ENCODE assay signal across 1 cellular context in the genomic region with DNA sequence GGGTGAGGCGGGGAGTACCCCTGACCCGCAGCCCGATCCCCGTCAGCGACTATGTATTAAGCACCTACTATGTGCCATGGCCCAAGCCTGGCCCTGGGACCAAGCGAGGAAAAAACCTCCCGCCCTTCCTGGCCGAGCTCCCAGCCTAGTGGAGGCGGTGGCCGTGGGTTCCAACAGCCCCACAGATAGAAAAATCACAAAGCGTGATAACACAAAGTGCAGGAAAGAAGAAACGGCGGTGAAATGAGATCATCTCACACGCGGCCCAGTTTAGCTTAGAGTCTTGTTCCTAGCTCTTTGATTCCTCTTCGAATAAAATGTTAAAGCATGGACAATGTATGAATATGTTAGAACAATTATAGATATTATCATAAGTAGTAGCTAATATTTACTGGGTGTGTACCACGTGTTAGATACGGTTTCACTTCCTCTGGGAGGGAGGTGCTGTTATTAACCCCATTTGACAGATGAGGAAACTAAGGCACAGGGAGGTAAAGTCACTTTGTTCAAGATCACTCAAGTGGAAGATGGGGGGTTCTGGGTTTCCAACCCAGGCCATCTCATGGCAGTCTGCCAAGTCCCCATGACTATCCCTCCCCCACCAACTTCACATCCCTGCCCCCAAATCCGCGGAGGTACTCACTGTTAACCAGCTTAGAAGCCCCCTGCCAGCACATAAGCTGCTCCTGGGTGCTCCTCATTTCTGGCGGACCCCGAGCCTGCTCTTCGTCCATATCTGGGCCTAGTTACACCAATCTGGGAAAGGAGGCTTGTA.
A peak's percentile ranks its signal among the peaks of the same experiment; 100 is the strongest.
TF ChIP-seq lines count a peak whose summit lies in the region.

No MANE protein-coding gene starts in this region.

TF ChIP-seq in HEK293, 187 proteins besides CTCF, POLR2A, EP300 and RAD21 (continued from another document):
- TF ChIP-seq ZNF549 (tag by site-specific recombination; IDR thresholded peaks at IDR 0.05) (no peak), ZNF791 (tag by site-specific recombination; IDR thresholded peaks at IDR 0.05) (no peak), ZNF658 (tag by site-specific recombination; IDR thresholded peaks at IDR 0.05) (no peak), MYNN (tag by site-specific recombination; IDR thresholded peaks at IDR 0.05; ENCODE audit: borderline replicate concordance) (no peak), TRIM28 (IDR thresholded peaks at IDR 0.05; ENCODE audit: borderline replicate concordance, low read length) (no peak), ZNF24 (tag by site-specific recombination; IDR thresholded peaks at IDR 0.05) (peak; percentile 78; the same call in 1 of the 2 replicates), ZNF76 (tag by site-specific recombination; IDR thresholded peaks at IDR 0.05; ENCODE audit: borderline replicate concordance, low read depth) (no peak), ZNF701 (tag by site-specific recombination; IDR thresholded peaks at IDR 0.05) (no peak), ZNF292 (tag by site-specific recombination; IDR thresholded peaks at IDR 0.05; ENCODE audit: borderline replicate concordance, low read depth) (no peak), ZNF140 (tag by site-specific recombination; IDR thresholded peaks at IDR 0.05) (no peak), ZNF514 (tag by site-specific recombination; IDR thresholded peaks at IDR 0.05) (no peak), ZFP37 (tag by site-specific recombination; IDR thresholded peaks at IDR 0.05) (0 out of 2 replicates have a peak, but pooled peaks have one; percentile 56), GFI1B (tag by site-specific recombination; IDR thresholded peaks at IDR 0.05) (no peak), ZNF660 (tag by site-specific recombination; IDR thresholded peaks at IDR 0.05) (no peak), ZBTB7A (tag by site-specific recombination; IDR thresholded peaks at IDR 0.05; ENCODE audit: low read depth) (no peak), ZNF544 (tag by site-specific recombination; IDR thresholded peaks at IDR 0.05) (no peak), ZEB2 (tag by site-specific recombination; IDR thresholded peaks at IDR 0.05) (peak; percentile 69), ZNF2 (tag by site-specific recombination; IDR thresholded peaks at IDR 0.05) (0 out of 2 replicates have a peak, but pooled peaks have one; percentile 53), ZNF768 (tag by site-specific recombination; IDR thresholded peaks at IDR 0.05) (no peak), ZNF707 (tag by site-specific recombination; IDR thresholded peaks at IDR 0.05) (no peak), ZNF16 (tag by site-specific recombination; IDR thresholded peaks at IDR 0.05; ENCODE audit: low read depth) (no peak), KLF8 (tag by site-specific recombination; IDR thresholded peaks at IDR 0.05) (no peak; the same call in 1 of the 2 replicates), IKZF3 (tag by site-specific recombination; IDR thresholded peaks at IDR 0.05) (0 out of 2 replicates have a peak, but pooled peaks have one; percentile 4), ZSCAN30 (tag by site-specific recombination; IDR thresholded peaks at IDR 0.05) (peak; percentile 5; the same call in 1 of the 2 replicates), ZBTB20 (tag by site-specific recombination; IDR thresholded peaks at IDR 0.05) (no peak), ZNF274 (IDR thresholded peaks at IDR 0.05; ENCODE audit: low read length) (no peak), ZNF274 (tag by site-specific recombination; IDR thresholded peaks at IDR 0.05; ENCODE audit: borderline replicate concordance) (no peak), ZNF184 (tag by site-specific recombination; IDR thresholded peaks at IDR 0.05) (no peak), ZNF610 (tag by site-specific recombination; IDR thresholded peaks at IDR 0.05; ENCODE audit: borderline replicate concordance) (peak; percentile 43; the same call in 1 of the 2 replicates), ZNF202 (tag by site-specific recombination; IDR thresholded peaks at IDR 0.05; ENCODE audit: borderline replicate concordance) (no peak), ZFP41 (tag by site-specific recombination; IDR thresholded peaks at IDR 0.05; ENCODE audit: borderline replicate concordance) (no peak), ZNF654 (tag by site-specific recombination; IDR thresholded peaks at IDR 0.05; ENCODE audit: low read depth) (no peak), ZNF214 (tag by site-specific recombination; IDR thresholded peaks at IDR 0.05; ENCODE audit: borderline replicate concordance) (no peak), EGR2 (tag by site-specific recombination; IDR thresholded peaks at IDR 0.05; ENCODE audit: low read depth) (peak; percentile 98), SP7 (tag by site-specific recombination; IDR thresholded peaks at IDR 0.05) (no peak), ZBTB1 (tag by site-specific recombination; IDR thresholded peaks at IDR 0.05) (no peak)
- TF ChIP-seq, protein P1, sequence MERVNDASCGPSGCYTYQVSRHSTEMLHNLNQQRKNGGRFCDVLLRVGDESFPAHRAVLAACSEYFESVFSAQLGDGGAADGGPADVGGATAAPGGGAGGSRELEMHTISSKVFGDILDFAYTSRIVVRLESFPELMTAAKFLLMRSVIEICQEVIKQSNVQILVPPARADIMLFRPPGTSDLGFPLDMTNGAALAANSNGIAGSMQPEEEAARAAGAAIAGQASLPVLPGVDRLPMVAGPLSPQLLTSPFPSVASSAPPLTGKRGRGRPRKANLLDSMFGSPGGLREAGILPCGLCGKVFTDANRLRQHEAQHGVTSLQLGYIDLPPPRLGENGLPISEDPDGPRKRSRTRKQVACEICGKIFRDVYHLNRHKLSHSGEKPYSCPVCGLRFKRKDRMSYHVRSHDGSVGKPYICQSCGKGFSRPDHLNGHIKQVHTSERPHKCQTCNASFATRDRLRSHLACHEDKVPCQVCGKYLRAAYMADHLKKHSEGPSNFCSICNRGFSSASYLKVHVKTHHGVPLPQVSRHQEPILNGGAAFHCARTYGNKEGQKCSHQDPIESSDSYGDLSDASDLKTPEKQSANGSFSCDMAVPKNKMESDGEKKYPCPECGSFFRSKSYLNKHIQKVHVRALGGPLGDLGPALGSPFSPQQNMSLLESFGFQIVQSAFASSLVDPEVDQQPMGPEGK (tag by site-specific recombination; IDR thresholded peaks at IDR 0.05) = peak; percentile 42; the same call in 1 of the 2 replicates
- TF ChIP-seq, protein P2, sequence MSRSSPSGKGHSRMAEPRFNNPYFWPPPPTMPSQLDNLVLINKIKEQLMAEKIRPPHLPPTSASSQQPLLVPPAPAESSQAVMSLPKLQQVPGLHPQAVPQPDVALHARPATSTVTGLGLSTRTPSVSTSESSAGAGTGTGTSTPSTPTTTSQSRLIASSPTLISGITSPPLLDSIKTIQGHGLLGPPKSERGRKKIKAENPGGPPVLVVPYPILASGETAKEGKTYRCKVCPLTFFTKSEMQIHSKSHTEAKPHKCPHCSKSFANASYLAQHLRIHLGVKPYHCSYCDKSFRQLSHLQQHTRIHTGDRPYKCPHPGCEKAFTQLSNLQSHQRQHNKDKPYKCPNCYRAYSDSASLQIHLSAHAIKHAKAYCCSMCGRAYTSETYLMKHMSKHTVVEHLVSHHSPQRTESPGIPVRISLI (tag by site-specific recombination; IDR thresholded peaks at IDR 0.05) = no peak
- TF ChIP-seq, protein P3, sequence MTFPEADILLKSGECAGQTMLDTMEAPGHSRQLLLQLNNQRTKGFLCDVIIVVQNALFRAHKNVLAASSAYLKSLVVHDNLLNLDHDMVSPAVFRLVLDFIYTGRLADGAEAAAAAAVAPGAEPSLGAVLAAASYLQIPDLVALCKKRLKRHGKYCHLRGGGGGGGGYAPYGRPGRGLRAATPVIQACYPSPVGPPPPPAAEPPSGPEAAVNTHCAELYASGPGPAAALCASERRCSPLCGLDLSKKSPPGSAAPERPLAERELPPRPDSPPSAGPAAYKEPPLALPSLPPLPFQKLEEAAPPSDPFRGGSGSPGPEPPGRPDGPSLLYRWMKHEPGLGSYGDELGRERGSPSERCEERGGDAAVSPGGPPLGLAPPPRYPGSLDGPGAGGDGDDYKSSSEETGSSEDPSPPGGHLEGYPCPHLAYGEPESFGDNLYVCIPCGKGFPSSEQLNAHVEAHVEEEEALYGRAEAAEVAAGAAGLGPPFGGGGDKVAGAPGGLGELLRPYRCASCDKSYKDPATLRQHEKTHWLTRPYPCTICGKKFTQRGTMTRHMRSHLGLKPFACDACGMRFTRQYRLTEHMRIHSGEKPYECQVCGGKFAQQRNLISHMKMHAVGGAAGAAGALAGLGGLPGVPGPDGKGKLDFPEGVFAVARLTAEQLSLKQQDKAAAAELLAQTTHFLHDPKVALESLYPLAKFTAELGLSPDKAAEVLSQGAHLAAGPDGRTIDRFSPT (tag by site-specific recombination; IDR thresholded peaks at IDR 0.05) = peak; percentile 68
- TF ChIP-seq, protein P4, sequence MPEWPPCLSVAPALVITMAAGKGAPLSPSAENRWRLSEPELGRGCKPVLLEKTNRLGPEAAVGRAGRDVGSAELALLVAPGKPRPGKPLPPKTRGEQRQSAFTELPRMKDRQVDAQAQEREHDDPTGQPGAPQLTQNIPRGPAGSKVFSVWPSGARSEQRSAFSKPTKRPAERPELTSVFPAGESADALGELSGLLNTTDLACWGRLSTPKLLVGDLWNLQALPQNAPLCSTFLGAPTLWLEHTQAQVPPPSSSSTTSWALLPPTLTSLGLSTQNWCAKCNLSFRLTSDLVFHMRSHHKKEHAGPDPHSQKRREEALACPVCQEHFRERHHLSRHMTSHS (tag by site-specific recombination; IDR thresholded peaks at IDR 0.05) = no peak
- TF ChIP-seq, protein P5, sequence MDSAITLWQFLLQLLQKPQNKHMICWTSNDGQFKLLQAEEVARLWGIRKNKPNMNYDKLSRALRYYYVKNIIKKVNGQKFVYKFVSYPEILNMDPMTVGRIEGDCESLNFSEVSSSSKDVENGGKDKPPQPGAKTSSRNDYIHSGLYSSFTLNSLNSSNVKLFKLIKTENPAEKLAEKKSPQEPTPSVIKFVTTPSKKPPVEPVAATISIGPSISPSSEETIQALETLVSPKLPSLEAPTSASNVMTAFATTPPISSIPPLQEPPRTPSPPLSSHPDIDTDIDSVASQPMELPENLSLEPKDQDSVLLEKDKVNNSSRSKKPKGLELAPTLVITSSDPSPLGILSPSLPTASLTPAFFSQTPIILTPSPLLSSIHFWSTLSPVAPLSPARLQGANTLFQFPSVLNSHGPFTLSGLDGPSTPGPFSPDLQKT (IDR thresholded peaks at IDR 0.05; ENCODE audit: borderline replicate concordance, low read depth, low read length) = no peak
- TF ChIP-seq, protein P6, sequence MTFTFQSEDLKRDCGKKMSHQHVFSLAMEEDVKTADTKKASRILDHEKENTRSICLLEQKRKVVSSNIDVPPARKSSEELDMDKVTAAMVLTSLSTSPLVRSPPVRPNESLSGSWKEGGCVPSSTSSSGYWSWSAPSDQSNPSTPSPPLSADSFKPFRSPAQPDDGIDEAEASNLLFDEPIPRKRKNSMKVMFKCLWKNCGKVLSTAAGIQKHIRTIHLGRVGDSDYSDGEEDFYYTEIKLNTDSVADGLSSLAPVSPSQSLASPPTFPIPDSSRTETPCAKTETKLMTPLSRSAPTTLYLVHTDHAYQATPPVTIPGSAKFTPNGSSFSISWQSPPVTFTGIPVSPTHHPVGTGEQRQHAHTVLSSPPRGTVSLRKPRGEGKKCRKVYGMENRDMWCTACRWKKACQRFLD (tag by site-specific recombination; IDR thresholded peaks at IDR 0.05) = no peak
- TF ChIP-seq, protein P7, sequence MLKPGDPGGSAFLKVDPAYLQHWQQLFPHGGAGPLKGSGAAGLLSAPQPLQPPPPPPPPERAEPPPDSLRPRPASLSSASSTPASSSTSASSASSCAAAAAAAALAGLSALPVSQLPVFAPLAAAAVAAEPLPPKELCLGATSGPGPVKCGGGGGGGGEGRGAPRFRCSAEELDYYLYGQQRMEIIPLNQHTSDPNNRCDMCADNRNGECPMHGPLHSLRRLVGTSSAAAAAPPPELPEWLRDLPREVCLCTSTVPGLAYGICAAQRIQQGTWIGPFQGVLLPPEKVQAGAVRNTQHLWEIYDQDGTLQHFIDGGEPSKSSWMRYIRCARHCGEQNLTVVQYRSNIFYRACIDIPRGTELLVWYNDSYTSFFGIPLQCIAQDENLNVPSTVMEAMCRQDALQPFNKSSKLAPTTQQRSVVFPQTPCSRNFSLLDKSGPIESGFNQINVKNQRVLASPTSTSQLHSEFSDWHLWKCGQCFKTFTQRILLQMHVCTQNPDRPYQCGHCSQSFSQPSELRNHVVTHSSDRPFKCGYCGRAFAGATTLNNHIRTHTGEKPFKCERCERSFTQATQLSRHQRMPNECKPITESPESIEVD (tag by site-specific recombination; IDR thresholded peaks at IDR 0.05) = no peak
- TF ChIP-seq, protein P8, sequence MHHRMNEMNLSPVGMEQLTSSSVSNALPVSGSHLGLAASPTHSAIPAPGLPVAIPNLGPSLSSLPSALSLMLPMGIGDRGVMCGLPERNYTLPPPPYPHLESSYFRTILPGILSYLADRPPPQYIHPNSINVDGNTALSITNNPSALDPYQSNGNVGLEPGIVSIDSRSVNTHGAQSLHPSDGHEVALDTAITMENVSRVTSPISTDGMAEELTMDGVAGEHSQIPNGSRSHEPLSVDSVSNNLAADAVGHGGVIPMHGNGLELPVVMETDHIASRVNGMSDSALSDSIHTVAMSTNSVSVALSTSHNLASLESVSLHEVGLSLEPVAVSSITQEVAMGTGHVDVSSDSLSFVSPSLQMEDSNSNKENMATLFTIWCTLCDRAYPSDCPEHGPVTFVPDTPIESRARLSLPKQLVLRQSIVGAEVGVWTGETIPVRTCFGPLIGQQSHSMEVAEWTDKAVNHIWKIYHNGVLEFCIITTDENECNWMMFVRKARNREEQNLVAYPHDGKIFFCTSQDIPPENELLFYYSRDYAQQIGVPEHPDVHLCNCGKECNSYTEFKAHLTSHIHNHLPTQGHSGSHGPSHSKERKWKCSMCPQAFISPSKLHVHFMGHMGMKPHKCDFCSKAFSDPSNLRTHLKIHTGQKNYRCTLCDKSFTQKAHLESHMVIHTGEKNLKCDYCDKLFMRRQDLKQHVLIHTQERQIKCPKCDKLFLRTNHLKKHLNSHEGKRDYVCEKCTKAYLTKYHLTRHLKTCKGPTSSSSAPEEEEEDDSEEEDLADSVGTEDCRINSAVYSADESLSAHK (tag by site-specific recombination; IDR thresholded peaks at IDR 0.05) = no peak
- TF ChIP-seq, protein P9, sequence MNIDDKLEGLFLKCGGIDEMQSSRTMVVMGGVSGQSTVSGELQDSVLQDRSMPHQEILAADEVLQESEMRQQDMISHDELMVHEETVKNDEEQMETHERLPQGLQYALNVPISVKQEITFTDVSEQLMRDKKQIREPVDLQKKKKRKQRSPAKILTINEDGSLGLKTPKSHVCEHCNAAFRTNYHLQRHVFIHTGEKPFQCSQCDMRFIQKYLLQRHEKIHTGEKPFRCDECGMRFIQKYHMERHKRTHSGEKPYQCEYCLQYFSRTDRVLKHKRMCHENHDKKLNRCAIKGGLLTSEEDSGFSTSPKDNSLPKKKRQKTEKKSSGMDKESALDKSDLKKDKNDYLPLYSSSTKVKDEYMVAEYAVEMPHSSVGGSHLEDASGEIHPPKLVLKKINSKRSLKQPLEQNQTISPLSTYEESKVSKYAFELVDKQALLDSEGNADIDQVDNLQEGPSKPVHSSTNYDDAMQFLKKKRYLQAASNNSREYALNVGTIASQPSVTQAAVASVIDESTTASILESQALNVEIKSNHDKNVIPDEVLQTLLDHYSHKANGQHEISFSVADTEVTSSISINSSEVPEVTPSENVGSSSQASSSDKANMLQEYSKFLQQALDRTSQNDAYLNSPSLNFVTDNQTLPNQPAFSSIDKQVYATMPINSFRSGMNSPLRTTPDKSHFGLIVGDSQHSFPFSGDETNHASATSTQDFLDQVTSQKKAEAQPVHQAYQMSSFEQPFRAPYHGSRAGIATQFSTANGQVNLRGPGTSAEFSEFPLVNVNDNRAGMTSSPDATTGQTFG (tag by site-specific recombination; IDR thresholded peaks at IDR 0.05; ENCODE audit: borderline replicate concordance) = no peak
